ENCODE assay signal across 2 cellular contexts in genomic region chr17:21653211-21653610, GRCh38. TPM values are rescaled to one million over a fixed set of nuclear protein-coding genes. Genes with fewer than 3 reads are reported as not detected.
"Had no signal": no experiment of that assay in that cellular context is flagged by ENCODE, and none has a peak within 500 bp of the region (broad histone marks: within the 10 kb centered on the region; RNA-seq: fewer than 3 reads in every experiment).

No MANE protein-coding gene starts in this region.

RNA-seq across cellular contexts. Expression of gene KCNJ18, which starts 39.1 kb away (rescaled TPM):
- total RNA-seq: G401, GM12878 had no signal
